In the genomic region with DNA sequence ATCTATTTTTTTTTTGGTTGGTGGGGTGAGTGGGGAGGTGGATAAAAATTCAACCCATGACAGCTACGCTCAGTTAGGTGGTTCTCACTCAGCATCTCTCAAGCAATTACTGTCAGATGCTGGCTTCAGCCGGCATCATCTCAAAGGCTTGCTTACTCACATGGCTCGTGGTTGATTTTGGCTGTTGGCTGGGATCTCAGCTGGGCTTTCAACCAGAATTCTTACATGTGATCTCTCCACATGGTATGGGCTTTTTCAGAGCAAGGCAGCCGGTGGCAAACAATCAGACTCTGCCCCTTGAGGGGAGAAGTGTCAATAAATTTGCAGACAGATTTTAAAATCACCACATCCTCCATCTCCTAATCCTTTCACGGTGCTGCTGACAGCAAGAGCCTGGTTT, we compare ENCODE assay signal across 12 cellular contexts. TPM values are rescaled to one million over a fixed set of nuclear protein-coding genes. Genes with fewer than 3 reads are reported as not detected.
A peak's percentile ranks its signal among the peaks of the same experiment; 100 is the strongest.
DNase-seq lines count a peak whose midpoint lies in the region; ATAC-seq and TF ChIP-seq lines count a peak whose summit lies in the region.
"Had no signal": no experiment of that assay in that cellular context is flagged by ENCODE, and none has a peak within 500 bp of the region (broad histone marks: within the 10 kb centered on the region; RNA-seq: fewer than 3 reads in every experiment).

No MANE protein-coding gene starts in this region.

- H3K9me3 ChIP-seq in adipocyte (ENCODE audit: control insufficient read depth, low read length) (no peaks in the 10 kb centered on the region), heart left ventricle (no peaks in the 10 kb centered on the region), trophoblast cell (ENCODE audit: insufficient read depth, low read depth, low read length) (no peaks in the 10 kb centered on the region)
- H3K9me3 ChIP-seq: colonic mucosa had no signal

- H3K4me2 ChIP-seq in trophoblast cell (ENCODE audit: low read length) = no peak overlapping the region

- H3K4me3 Mint-ChIP-seq in HFFc6 (no peak overlapping the region), endothelial cell (ENCODE audit: unreplicated experiment) (no peak overlapping the region)
- H3K4me3 Mint-ChIP-seq in naive thymus-derived CD8-positive, alpha-beta T cell = no peak overlapping the region

- no peaks in the 10 kb centered on the region for H3K79me2 ChIP-seq in trophoblast cell (ENCODE audit: control insufficient read depth, insufficient read depth, low read length, poor library complexity)
- H3K79me2 ChIP-seq: parathyroid adenoma had no signal

- H3K4me1 ChIP-seq in adipocyte (ENCODE audit: control insufficient read depth, insufficient read depth, low read length) = no peaks in the 10 kb centered on the region
- peaks cover 0 to 9% (median 0%) of the 10 kb centered on the region in 12 donors for H3K4me1 ChIP-seq in heart left ventricle
- no peaks in the 10 kb centered on the region for H3K4me1 ChIP-seq in trophoblast cell (ENCODE audit: control insufficient read depth in 1 of 2, insufficient read depth in 2 of 2, low read length in 2 of 2)
- H3K4me1 ChIP-seq: colonic mucosa, parathyroid adenoma had no signal

- TF ChIP-seq POLR2A in heart left ventricle (IDR thresholded peaks at IDR 0.05) = no peak

- no peak overlapping the region for H2AFZ ChIP-seq in trophoblast cell (ENCODE audit: insufficient read depth, low read length, poor library complexity)
- H2AFZ ChIP-seq: parathyroid adenoma had no signal

- no peak overlapping the region for H3K9ac ChIP-seq in adipocyte (ENCODE audit: low read length)
- H3K9ac ChIP-seq in trophoblast cell (ENCODE audit: low read length) = no peak overlapping the region
- H3K9ac ChIP-seq: parathyroid adenoma had no signal

- no peak overlapping the region for H4K12ac ChIP-seq in trophoblast cell (ENCODE audit: low read depth, low read length)

- no peak overlapping the region for H2BK5ac ChIP-seq in trophoblast cell (ENCODE audit: low read depth, low read length, poor library complexity)

- no peaks in the 10 kb centered on the region for H3K36me3 ChIP-seq in adipocyte (ENCODE audit: control insufficient read depth, insufficient read depth, low read length, severe bottlenecking)
- no peaks in the 10 kb centered on the region for H3K36me3 ChIP-seq in heart left ventricle
- no peaks in the 10 kb centered on the region for H3K36me3 ChIP-seq in trophoblast cell (ENCODE audit: control insufficient read depth in 1 of 2, insufficient read depth in 2 of 2, low read length in 2 of 2)
- H3K36me3 ChIP-seq: colonic mucosa had no signal

- no peak overlapping the region for H4K91ac ChIP-seq in trophoblast cell (ENCODE audit: low read depth, low read length)

- peaks cover 11% of the 10 kb centered on the region for H3K27me3 ChIP-seq in adipocyte (replicated peaks; ENCODE audit: control insufficient read depth, insufficient read depth, low read length)
- H3K27me3 ChIP-seq in heart left ventricle = no peaks in the 10 kb centered on the region
- H3K27me3 ChIP-seq in trophoblast cell (ENCODE audit: insufficient read depth, low read length) = no peaks in the 10 kb centered on the region
- H3K27me3 ChIP-seq: colonic mucosa had no signal

- no peak overlapping the region for H3K23ac ChIP-seq in trophoblast cell (ENCODE audit: low read length)

- no peak overlapping the region for H3K18ac ChIP-seq in trophoblast cell (ENCODE audit: low read length)

- POLR2A ChIA-PET in naive thymus-derived CD8-positive, alpha-beta T cell (lab: Charles Lee) = no interaction called here

- no peak overlapping the region for H2AK5ac ChIP-seq in trophoblast cell (ENCODE audit: low read length)

- no peak overlapping the region for H4K8ac ChIP-seq in trophoblast cell (ENCODE audit: low read depth, low read length)

- H2BK12ac ChIP-seq in trophoblast cell (ENCODE audit: low read length) = no peak overlapping the region

- H3K4me3 ChIP-seq in adipocyte (ENCODE audit: low read length) (no peak overlapping the region), heart left ventricle (no peak overlapping the region), trophoblast cell (ENCODE audit: low read depth, low read length) (no peak overlapping the region)
- H3K4me3 ChIP-seq: colonic mucosa, GM12878 had no signal

- H3K27me3 Mint-ChIP-seq in HFFc6 (ENCODE audit: insufficient read depth) (peaks cover 21% of the 10 kb centered on the region), endothelial cell (ENCODE audit: unreplicated experiment) (peaks cover 8% of the 10 kb centered on the region)
- peaks cover 0 to 2% (median 0%) of the 10 kb centered on the region in 5 donors for H3K27me3 Mint-ChIP-seq in naive thymus-derived CD8-positive, alpha-beta T cell

- peak overlapping the region; percentile 20; the same call in 1 of the 2 replicates for H3K27ac ChIP-seq in 22Rv1
- peak overlapping the region in 1 of 12 donors; percentile 60 for H3K27ac ChIP-seq in heart left ventricle
- H3K27ac ChIP-seq in trophoblast cell (ENCODE audit: low read depth, low read length) = no peak overlapping the region
- H3K27ac ChIP-seq: colonic mucosa, parathyroid adenoma had no signal

- H2BK120ac ChIP-seq in trophoblast cell (ENCODE audit: insufficient read depth, low read length, poor library complexity) = no peak overlapping the region

- intact Hi-C loops in heart left ventricle (cut with DNase I) = no loop called here

- H3K27ac Mint-ChIP-seq in HFFc6 (no peak overlapping the region), endothelial cell (ENCODE audit: unreplicated experiment) (no peak overlapping the region)
- H3K27ac Mint-ChIP-seq in naive thymus-derived CD8-positive, alpha-beta T cell = no peak overlapping the region

- H3K36me3 Mint-ChIP-seq in HFFc6 (ENCODE audit: low read depth) (no peaks in the 10 kb centered on the region), endothelial cell (ENCODE audit: low read depth, unreplicated experiment) (no peaks in the 10 kb centered on the region)
- no peaks in the 10 kb centered on the region for H3K36me3 Mint-ChIP-seq in naive thymus-derived CD8-positive, alpha-beta T cell

- no peak for TF ChIP-seq CTCF in 22Rv1 (IDR thresholded peaks at IDR 0.05)
- TF ChIP-seq CTCF in HFFc6 (IDR thresholded peaks at IDR 0.05) = peak; percentile 15; the same call in 1 of the 2 replicates
- peak in 2 of 12 donors; percentile 11 to 12 for TF ChIP-seq CTCF in heart left ventricle (IDR thresholded peaks at IDR 0.05)
- no peak for TF ChIP-seq CTCF in endothelial cell (IDR thresholded peaks at IDR 0.05; ENCODE audit: unreplicated experiment)

- 29 to 43% (median 32%) methylated on average over 5 of the region's 5 CpGs for WGBS in heart left ventricle, 4 donors
- WGBS in trophoblast cell (ENCODE audit: extremely low coverage, insufficient coverage, insufficient read length) = no CpG with 5 or more reads among the region's 5 CpGs

- H3K4me1 Mint-ChIP-seq in HFFc6 (ENCODE audit: low read depth) = peaks cover 13% of the 10 kb centered on the region
- H3K4me1 Mint-ChIP-seq in naive thymus-derived CD8-positive, alpha-beta T cell = no peaks in the 10 kb centered on the region
- no peaks in the 10 kb centered on the region for H3K4me1 Mint-ChIP-seq in endothelial cell (ENCODE audit: unreplicated experiment)

- DNase-seq in HFFc6 (peak; percentile 70), adipocyte (ENCODE audit: low read depth) (peak; percentile 38), heart left ventricle (peak in 3 of 5 donors; percentile 35 to 67 (median 41)), trophoblast cell (no peak), endothelial cell (ENCODE audit: low spot score) (no peak)
- no peak for DNase-seq in naive thymus-derived CD8-positive, alpha-beta T cell
- no peak for DNase-seq in activated naive CD4-positive, alpha-beta T cell treated with Interleukin-2 at 50 U/mL for 16 hours
- DNase-seq: activated CD8-positive, alpha-beta memory T cell treated with anti-CD3 and anti-CD28 coated beads, Interleukin-2, amount 50 U/mL, for 4 hours; colonic mucosa had no signal

- H3K79me1 ChIP-seq in trophoblast cell (ENCODE audit: low read length) = no peaks in the 10 kb centered on the region

- ATAC-seq in heart left ventricle = peak; percentile 58 to 91 (median 84)
- ATAC-seq in naive thymus-derived CD8-positive, alpha-beta T cell = no peak
- ATAC-seq: GM12878 had no signal

- H3K9me3 Mint-ChIP-seq in HFFc6 = no peaks in the 10 kb centered on the region
- no peaks in the 10 kb centered on the region for H3K9me3 Mint-ChIP-seq in naive thymus-derived CD8-positive, alpha-beta T cell
- no peaks in the 10 kb centered on the region for H3K9me3 Mint-ChIP-seq in endothelial cell (ENCODE audit: unreplicated experiment)

- no peak overlapping the region for H3K14ac ChIP-seq in trophoblast cell (ENCODE audit: low read length)

- no peak overlapping the region for H3K4ac ChIP-seq in trophoblast cell (ENCODE audit: low read depth, low read length)

RNA-seq across cellular contexts. Expression of a gene that starts 47.2 kb away (rescaled TPM):
- total RNA-seq in HFFc6 (2021; fragmentation: NEBNext Ultra II Directional; extraction: Animal tissue kit (Norgen Biotek cat#: 25700)) = not detected
- 1 to 10 TPM in 1 of 9 donors, not detected in 8; 5.5 TPM for total RNA-seq in heart left ventricle
- polyA plus RNA-seq in heart left ventricle = under 1 TPM in 1 of 2 donors, not detected in 1; 0.04 TPM
- total RNA-seq in naive thymus-derived CD8-positive, alpha-beta T cell = not detected
- not detected for polyA plus RNA-seq in naive thymus-derived CD8-positive, alpha-beta T cell
- 0.10 and 0.14 TPM in 2 replicates for polyA plus RNA-seq in trophoblast cell (2013)
- total RNA-seq in endothelial cell (ENCODE audit: unreplicated experiment) = 0.41 TPM

Comparison
In these comparisons a context has a peak if more than half of its experiments do, and no peak if none do; other contexts are left out.
1. DNase-seq: peak in HFFc6 (single experiment), adipocyte (single experiment) and heart left ventricle (3 of 5); none in naive thymus-derived CD8-positive, alpha-beta T cell (0 of 10), trophoblast cell (0 of 2), activated naive CD4-positive, alpha-beta T cell treated with Interleukin-2 at 50 U/mL for 16 hours (single experiment) and endothelial cell (single experiment).
2. ATAC-seq: peak in heart left ventricle (4 of 4); none in naive thymus-derived CD8-positive, alpha-beta T cell (0 of 2).